24 cellular contexts compared by ENCODE assay signal in the genomic region with DNA sequence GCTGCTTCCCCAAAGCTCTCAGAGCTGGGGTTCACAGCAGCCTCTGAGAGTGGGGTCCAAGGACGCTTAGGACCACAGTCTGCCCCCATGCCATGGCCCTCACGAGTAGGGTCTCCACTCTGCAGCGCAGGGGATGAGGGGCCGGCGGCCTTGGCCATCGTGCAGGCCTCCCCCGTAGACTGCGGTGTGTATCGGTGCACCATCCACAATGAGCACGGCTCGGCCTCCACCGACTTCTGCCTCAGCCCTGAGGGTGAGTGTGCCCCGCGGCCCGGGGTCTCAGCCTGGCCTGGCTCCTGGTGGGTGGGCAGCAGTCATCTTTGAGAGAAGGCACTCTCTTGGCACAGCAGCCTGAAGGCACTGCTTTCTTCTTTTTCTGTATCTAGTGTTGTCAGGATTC. TPM values are rescaled to one million over a fixed set of nuclear protein-coding genes. Genes with fewer than 3 reads are reported as not detected.
A peak's percentile ranks its signal among the peaks of the same experiment; 100 is the strongest.
DNase-seq lines count a peak whose midpoint lies in the region; ATAC-seq and TF ChIP-seq lines count a peak whose summit lies in the region.
"Had no signal": no experiment of that assay in that cellular context is flagged by ENCODE, and none has a peak within 500 bp of the region (broad histone marks: within the 10 kb centered on the region; RNA-seq: fewer than 3 reads in every experiment).

No MANE protein-coding gene starts in this region.

- POLR2A ChIA-PET in PC-9 (lab: Charles Lee; ENCODE audit: unreplicated experiment), result no interaction called here

- H3F3A ChIP-seq in PC-9 (ENCODE audit: insufficient read depth, low read depth), result peaks cover 15% of the 10 kb centered on the region

- intact Hi-C loops in PC-9 (cut with micrococcal nuclease; ENCODE audit: unreplicated experiment) (no loop called here), psoas muscle (cut with DNase I) (loop anchor here in 1 of 2 donors (5.0 kb wide), 1 partner anchor 68 kb away; no protein-coding TSS in a partner anchor)

- 92 to 97% (median 94%) methylated on average over 15 of the region's 15 CpGs for WGBS in psoas muscle, 3 donors

- H3K4me3 ChIP-seq in PC-9, result no peak overlapping the region
- H3K4me3 ChIP-seq in psoas muscle, result no peak overlapping the region
- H3K4me3 ChIP-seq: GM12878, GM23338, HAP-1 had no signal

- H3K27ac ChIP-seq in C4-2B (peak overlapping the region; percentile 89), PC-9 (peak overlapping the region; percentile 61), psoas muscle (peak overlapping the region; percentile 9)

- CTCF ChIA-PET in PC-9 (lab: Charles Lee), result no interaction called here

- DNase-seq in PC-9 (no peak), psoas muscle (no peak), GF-D8 (lab: John Stamatoyannopoulos, UW) (no peak)
- DNase-seq: CD4-positive, alpha-beta T cell; COR-L47; DMS 273 treated with DMSO at 0.1 percent for 48 hours; DMS79 treated with DMSO at 0.1 percent for 48 hours; KG1; NCI-H1092 treated with DMSO at 0.1 percent for 48 hours; NCI-H1436 treated with DMSO at 0.1 percent for 48 hours; NCI-H1930; NCI-H226; NCI-H524; NCI-H774 had no signal

- H3K9me3 ChIP-seq in PC-9 (ENCODE audit: insufficient read depth, low read depth), result no peaks in the 10 kb centered on the region
- H3K9me3 ChIP-seq in psoas muscle, result no peaks in the 10 kb centered on the region
- H3K9me3 ChIP-seq: HAP-1 had no signal

- ATAC-seq in esophagus mucosa (peak; percentile 1), psoas muscle (no peak), GM19467 (IDR thresholded peaks at IDR 0.05; ENCODE audit: unreplicated experiment) (no peak), HG03442 (IDR thresholded peaks at IDR 0.05; ENCODE audit: unreplicated experiment) (no peak), GM21786 (IDR thresholded peaks at IDR 0.05; ENCODE audit: unreplicated experiment) (no peak)
- ATAC-seq: GM12878, GM23338, Right ventricle myocardium inferior had no signal

- no peak overlapping the region for H2AFZ ChIP-seq in PC-9
- H2AFZ ChIP-seq: GM23338 had no signal

- H3K9me2 ChIP-seq in PC-9 (ENCODE audit: insufficient read depth), result no peaks in the 10 kb centered on the region

- H3K36me3 ChIP-seq in PC-9 (ENCODE audit: low read depth), result no peaks in the 10 kb centered on the region
- H3K36me3 ChIP-seq in psoas muscle (ENCODE audit: insufficient read depth in 1 of 2, low read depth in 1 of 2), result peaks cover 7 to 95% of the 10 kb centered on the region in 2 donors
- H3K36me3 ChIP-seq: HAP-1 had no signal

- 0 out of 2 replicates have a peak, but pooled peaks cover 7% of the 10 kb centered on the region for H3K79me2 ChIP-seq in PC-9 (ENCODE audit: low read depth)

- no peak for TF ChIP-seq CTCF in C4-2B (conservative IDR thresholded peaks at IDR 0.05)
- no peak for TF ChIP-seq CTCF in PC-9 (conservative IDR thresholded peaks at IDR 0.05)
- TF ChIP-seq CTCF in psoas muscle (IDR thresholded peaks at IDR 0.05), result no peak

- no peaks in the 10 kb centered on the region for H4K20me1 ChIP-seq in PC-9 (ENCODE audit: insufficient read depth)

- H3K27me3 ChIP-seq in PC-9 (ENCODE audit: insufficient read depth, low read depth) (no peaks in the 10 kb centered on the region), psoas muscle (ENCODE audit: insufficient read depth in 3 of 3, low read length in 2 of 3) (no peaks in the 10 kb centered on the region)

- TSS peak; percentile 44 for BruUV-seq in PC-9 (replicated peaks; lab: Mats Ljungman, UMichigan)

- H3K4me1 ChIP-seq in PC-9 (replicated peaks; ENCODE audit: insufficient read depth), result peaks cover 44% of the 10 kb centered on the region
- peaks cover 22% of the 10 kb centered on the region for H3K4me1 ChIP-seq in psoas muscle
- H3K4me1 ChIP-seq: HAP-1 had no signal

- H3K4me2 ChIP-seq in PC-9, result peak overlapping the region; percentile 42
- H3K4me2 ChIP-seq: GM23338 had no signal

RNA-seq across cellular contexts. Expression of a gene that starts 24.8 kb away (rescaled TPM):
- total RNA-seq in PC-9 (2021) (0.70 and 1.2 TPM in 2 replicates), esophagus mucosa (not detected), psoas muscle (1 to 10 TPM in 1 of 4 donors, under 1 TPM in 3; 0.23 to 1.9 (median 0.44) TPM)
- under 1 TPM; 0.13 to 0.34 (median 0.21) TPM for polyA plus RNA-seq in psoas muscle
- total RNA-seq: CD4-positive, alpha-beta T cell; GM12878; GM23338; SK-MEL-5 had no signal
- polyA plus RNA-seq: GM12878, GM23338 had no signal

RNA-seq across cellular contexts. Expression of a gene that starts 42.5 kb away (rescaled TPM):
- total RNA-seq in PC-9 (2021), result 4.6 and 8.1 TPM in 2 replicates
- 5.5 TPM for total RNA-seq in esophagus mucosa
- total RNA-seq in psoas muscle, result 100 to 1,000 TPM; 199 to 461 (median 304) TPM
- 100 to 1,000 TPM in 2 of 3 donors, 10 to 100 TPM in 1; 75.7 to 357 (median 117) TPM for polyA plus RNA-seq in psoas muscle

Comparison
In these comparisons a context has a peak if more than half of its experiments do, and no peak if none do; other contexts are left out.
1. H3K27ac ChIP-seq: peak in every context shown above with its lines; median percentile 89 in C4-2B; 61 in PC-9; 9 in psoas muscle.
2. RNA of a gene that starts 42.5 kb away (total RNA-seq): 199 to 461 TPM in psoas muscle; 4.6 to 8.1 TPM in PC-9 and 5.5 TPM in esophagus mucosa (single experiment); every median in the first group is over 10 times any median in the second.